In the genomic region with DNA sequence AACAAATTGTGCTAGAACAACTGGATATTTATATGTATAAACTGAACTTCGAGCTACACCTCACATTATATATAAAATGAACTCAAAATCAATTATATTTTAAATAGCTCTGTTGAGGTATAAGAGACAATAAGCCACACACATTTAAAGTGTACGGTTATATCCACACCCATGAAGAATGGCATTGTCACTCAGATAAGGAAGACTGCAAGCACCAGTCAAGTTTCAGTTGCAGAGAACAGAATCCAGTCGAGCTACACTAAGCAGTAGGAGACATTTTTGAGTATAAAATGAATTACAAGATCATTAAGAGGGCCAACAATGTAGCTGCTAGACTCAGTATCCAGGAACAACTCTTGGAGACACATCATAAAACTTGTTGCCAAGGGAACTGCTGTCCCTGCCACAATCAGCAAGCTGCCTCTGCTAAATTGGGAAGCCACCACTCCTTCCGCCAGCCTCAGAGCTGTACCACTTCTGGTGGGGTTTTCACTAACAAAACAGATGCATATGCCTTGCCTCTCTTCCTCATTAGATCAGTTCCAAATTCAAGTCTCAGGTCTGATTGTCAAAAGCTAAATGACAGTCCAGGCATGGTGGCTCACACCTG, we compare ENCODE assay signal across 1 cellular context.
A peak's percentile ranks its signal among the peaks of the same experiment; 100 is the strongest.
TF ChIP-seq lines count a peak whose summit lies in the region.

No MANE protein-coding gene starts in this region.

TF ChIP-seq in K562, 482 proteins besides CTCF, POLR2A, EP300 and RAD21 (continued from another document):
- TF ChIP-seq PBX2 (CRISPR knock-in tag; IDR thresholded peaks at IDR 0.05; ENCODE audit: low read depth), result no peak
- TF ChIP-seq PBX2 (tag; conservative IDR thresholded peaks at IDR 0.05; ENCODE audit: low read depth), result 0 out of 2 replicates have a peak, but pooled peaks have one; percentile 19
- no peak for TF ChIP-seq MTA3 (IDR thresholded peaks at IDR 0.05; ENCODE audit: borderline replicate concordance)
- TF ChIP-seq SETDB1 (IDR thresholded peaks at IDR 0.05; ENCODE audit: low read length), result no peak
- TF ChIP-seq RHOXF2B (CRISPR knock-in tag; conservative IDR thresholded peaks at IDR 0.05), result no peak
- peak; percentile 60 for TF ChIP-seq RFX1 (IDR thresholded peaks at IDR 0.05)
- no peak for TF ChIP-seq FOXK2 (conservative IDR thresholded peaks at IDR 0.05 in 1 of 2, IDR thresholded peaks at IDR 0.05 in 1 of 2; ENCODE audit: low read depth in 2 of 2)
- TF ChIP-seq IRF2 (CRISPR knock-in tag; IDR thresholded peaks at IDR 0.05), result no peak
- no peak for TF ChIP-seq ZNF316 (IDR thresholded peaks at IDR 0.05)
